In the genomic region with DNA sequence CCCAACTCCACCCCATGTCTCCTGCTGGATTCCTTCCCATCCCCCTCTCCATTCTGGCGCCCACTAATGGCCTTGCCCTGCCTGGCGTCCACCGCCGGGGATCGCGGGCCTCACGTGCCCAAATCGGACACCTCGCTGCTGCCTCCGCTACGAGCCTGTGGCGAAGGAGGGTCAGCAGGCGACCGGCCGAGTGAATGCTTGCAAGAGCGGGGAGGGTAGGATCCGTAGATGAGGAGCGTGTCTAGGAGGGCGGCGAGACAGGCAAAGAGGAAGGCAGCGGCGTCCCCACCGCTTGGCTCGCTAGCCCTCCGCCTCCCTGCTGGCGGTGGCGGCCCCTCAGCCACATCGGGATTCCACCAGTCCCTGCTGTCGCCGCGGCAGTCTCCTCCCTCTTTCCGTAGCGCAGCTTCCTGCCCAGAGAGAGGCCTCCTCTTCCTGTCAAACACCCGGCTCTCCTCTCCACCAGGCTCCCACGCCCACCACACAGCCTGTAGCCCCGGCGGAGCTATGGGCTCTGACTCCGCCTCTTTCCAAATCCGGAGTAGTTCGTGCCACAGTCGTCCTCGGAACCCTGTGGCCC, we compare ENCODE assay signal across 1 cellular context.
TF ChIP-seq lines count a peak whose summit lies in the region.

A gene (minus strand): TSS at position 387 of the 580 bp plus-strand sequence.

TF ChIP-seq in K562, 482 proteins besides CTCF, POLR2A, EP300 and RAD21 (continued from another document and continues in another):
- TF ChIP-seq, protein P1, sequence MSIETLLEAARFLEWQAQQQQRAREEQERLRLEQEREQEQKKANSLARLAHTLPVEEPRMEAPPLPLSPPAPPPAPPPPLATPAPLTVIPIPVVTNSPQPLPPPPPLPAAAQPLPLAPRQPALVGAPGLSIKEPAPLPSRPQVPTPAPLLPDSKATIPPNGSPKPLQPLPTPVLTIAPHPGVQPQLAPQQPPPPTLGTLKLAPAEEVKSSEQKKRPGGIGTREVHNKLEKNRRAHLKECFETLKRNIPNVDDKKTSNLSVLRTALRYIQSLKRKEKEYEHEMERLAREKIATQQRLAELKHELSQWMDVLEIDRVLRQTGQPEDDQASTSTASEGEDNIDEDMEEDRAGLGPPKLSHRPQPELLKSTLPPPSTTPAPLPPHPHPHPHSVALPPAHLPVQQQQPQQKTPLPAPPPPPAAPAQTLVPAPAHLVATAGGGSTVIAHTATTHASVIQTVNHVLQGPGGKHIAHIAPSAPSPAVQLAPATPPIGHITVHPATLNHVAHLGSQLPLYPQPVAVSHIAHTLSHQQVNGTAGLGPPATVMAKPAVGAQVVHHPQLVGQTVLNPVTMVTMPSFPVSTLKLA (conservative IDR thresholded peaks at IDR 0.05), result peak in 1 of 2 experiments; percentile 49; a peak in 3 of 4 replicates
- TF ChIP-seq HDAC6 (IDR thresholded peaks at IDR 0.05; ENCODE audit: low read depth, low read length), result no peak
- TF ChIP-seq, protein P2, sequence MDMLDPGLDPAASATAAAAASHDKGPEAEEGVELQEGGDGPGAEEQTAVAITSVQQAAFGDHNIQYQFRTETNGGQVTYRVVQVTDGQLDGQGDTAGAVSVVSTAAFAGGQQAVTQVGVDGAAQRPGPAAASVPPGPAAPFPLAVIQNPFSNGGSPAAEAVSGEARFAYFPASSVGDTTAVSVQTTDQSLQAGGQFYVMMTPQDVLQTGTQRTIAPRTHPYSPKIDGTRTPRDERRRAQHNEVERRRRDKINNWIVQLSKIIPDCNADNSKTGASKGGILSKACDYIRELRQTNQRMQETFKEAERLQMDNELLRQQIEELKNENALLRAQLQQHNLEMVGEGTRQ (CRISPR knock-in tag; IDR thresholded peaks at IDR 0.05), result peak; percentile 42
- no peak for TF ChIP-seq NBN (IDR thresholded peaks at IDR 0.05; ENCODE audit: low read depth)
- TF ChIP-seq, protein P3, sequence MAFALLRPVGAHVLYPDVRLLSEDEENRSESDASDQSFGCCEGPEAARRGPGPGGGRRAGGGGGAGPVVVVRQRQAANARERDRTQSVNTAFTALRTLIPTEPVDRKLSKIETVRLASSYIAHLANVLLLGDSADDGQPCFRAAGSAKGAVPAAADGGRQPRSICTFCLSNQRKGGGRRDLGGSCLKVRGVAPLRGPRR (CRISPR knock-in tag; IDR thresholded peaks at IDR 0.05), result no peak
- TF ChIP-seq STAT5B (CRISPR knock-in tag; IDR thresholded peaks at IDR 0.05), result no peak
- TF ChIP-seq RBFOX2 (IDR thresholded peaks at IDR 0.05; ENCODE audit: low read depth, low read length), result peak; percentile 80
- TF ChIP-seq, protein P4, sequence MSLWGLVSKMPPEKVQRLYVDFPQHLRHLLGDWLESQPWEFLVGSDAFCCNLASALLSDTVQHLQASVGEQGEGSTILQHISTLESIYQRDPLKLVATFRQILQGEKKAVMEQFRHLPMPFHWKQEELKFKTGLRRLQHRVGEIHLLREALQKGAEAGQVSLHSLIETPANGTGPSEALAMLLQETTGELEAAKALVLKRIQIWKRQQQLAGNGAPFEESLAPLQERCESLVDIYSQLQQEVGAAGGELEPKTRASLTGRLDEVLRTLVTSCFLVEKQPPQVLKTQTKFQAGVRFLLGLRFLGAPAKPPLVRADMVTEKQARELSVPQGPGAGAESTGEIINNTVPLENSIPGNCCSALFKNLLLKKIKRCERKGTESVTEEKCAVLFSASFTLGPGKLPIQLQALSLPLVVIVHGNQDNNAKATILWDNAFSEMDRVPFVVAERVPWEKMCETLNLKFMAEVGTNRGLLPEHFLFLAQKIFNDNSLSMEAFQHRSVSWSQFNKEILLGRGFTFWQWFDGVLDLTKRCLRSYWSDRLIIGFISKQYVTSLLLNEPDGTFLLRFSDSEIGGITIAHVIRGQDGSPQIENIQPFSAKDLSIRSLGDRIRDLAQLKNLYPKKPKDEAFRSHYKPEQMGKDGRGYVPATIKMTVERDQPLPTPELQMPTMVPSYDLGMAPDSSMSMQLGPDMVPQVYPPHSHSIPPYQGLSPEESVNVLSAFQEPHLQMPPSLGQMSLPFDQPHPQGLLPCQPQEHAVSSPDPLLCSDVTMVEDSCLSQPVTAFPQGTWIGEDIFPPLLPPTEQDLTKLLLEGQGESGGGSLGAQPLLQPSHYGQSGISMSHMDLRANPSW (CRISPR knock-in tag; IDR thresholded peaks at IDR 0.05), result no peak
- 0 out of 2 replicates have a peak, but pooled peaks have one; percentile 14 for TF ChIP-seq CREB1 (IDR thresholded peaks at IDR 0.05)
- no peak for TF ChIP-seq CREB1 (CRISPR knock-in tag; IDR thresholded peaks at IDR 0.05)
- TF ChIP-seq HDAC1 (IDR thresholded peaks at IDR 0.05), result peak in 1 of 2 experiments; percentile 50; a peak in 1 of 4 replicates
- TF ChIP-seq, protein P5, sequence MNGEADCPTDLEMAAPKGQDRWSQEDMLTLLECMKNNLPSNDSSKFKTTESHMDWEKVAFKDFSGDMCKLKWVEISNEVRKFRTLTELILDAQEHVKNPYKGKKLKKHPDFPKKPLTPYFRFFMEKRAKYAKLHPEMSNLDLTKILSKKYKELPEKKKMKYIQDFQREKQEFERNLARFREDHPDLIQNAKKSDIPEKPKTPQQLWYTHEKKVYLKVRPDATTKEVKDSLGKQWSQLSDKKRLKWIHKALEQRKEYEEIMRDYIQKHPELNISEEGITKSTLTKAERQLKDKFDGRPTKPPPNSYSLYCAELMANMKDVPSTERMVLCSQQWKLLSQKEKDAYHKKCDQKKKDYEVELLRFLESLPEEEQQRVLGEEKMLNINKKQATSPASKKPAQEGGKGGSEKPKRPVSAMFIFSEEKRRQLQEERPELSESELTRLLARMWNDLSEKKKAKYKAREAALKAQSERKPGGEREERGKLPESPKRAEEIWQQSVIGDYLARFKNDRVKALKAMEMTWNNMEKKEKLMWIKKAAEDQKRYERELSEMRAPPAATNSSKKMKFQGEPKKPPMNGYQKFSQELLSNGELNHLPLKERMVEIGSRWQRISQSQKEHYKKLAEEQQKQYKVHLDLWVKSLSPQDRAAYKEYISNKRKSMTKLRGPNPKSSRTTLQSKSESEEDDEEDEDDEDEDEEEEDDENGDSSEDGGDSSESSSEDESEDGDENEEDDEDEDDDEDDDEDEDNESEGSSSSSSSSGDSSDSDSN (IDR thresholded peaks at IDR 0.05; ENCODE audit: borderline replicate concordance in 1 of 2, low read depth in 2 of 2, low read length in 2 of 2), result no peak
- TF ChIP-seq TAF1 (IDR thresholded peaks at IDR 0.05; ENCODE audit: control insufficient read depth, extremely low read depth, insufficient read depth, low read length, severe bottlenecking), result peak; percentile 43
- TF ChIP-seq NRF1 (conservative IDR thresholded peaks at IDR 0.05 in 1 of 2, IDR thresholded peaks at IDR 0.05 in 1 of 2), result peak; percentile 48 to 60; a peak in 3 of 4 replicates
- TF ChIP-seq BHLHE40 (IDR thresholded peaks at IDR 0.05; ENCODE audit: low read length), result peak; percentile 83
- TF ChIP-seq GATAD2A (IDR thresholded peaks at IDR 0.05), result no peak
- TF ChIP-seq RNF2 (IDR thresholded peaks at IDR 0.05), result peak; percentile 31; the same call in 1 of the 2 replicates
- peak; percentile 77 for TF ChIP-seq SUPT5H (IDR thresholded peaks at IDR 0.05)
- TF ChIP-seq POLR2AphosphoS5 (IDR thresholded peaks at IDR 0.05; ENCODE audit: control insufficient read depth, insufficient read depth, low read depth, low read length), result 0 out of 2 replicates have a peak, but pooled peaks have one; percentile 20
- no peak for TF ChIP-seq ZNF23 (CRISPR knock-in tag; IDR thresholded peaks at IDR 0.05)
- peak; percentile 69; the same call in 1 of the 2 replicates for TF ChIP-seq L3MBTL2 (IDR thresholded peaks at IDR 0.05)
- TF ChIP-seq, protein P6, sequence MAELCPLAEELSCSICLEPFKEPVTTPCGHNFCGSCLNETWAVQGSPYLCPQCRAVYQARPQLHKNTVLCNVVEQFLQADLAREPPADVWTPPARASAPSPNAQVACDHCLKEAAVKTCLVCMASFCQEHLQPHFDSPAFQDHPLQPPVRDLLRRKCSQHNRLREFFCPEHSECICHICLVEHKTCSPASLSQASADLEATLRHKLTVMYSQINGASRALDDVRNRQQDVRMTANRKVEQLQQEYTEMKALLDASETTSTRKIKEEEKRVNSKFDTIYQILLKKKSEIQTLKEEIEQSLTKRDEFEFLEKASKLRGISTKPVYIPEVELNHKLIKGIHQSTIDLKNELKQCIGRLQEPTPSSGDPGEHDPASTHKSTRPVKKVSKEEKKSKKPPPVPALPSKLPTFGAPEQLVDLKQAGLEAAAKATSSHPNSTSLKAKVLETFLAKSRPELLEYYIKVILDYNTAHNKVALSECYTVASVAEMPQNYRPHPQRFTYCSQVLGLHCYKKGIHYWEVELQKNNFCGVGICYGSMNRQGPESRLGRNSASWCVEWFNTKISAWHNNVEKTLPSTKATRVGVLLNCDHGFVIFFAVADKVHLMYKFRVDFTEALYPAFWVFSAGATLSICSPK (IDR thresholded peaks at IDR 0.05; ENCODE audit: borderline replicate concordance), result no peak
- no peak for TF ChIP-seq MAZ (CRISPR knock-in tag; conservative IDR thresholded peaks at IDR 0.05 in 1 of 2, IDR thresholded peaks at IDR 0.05 in 1 of 2)
- TF ChIP-seq, protein P7, sequence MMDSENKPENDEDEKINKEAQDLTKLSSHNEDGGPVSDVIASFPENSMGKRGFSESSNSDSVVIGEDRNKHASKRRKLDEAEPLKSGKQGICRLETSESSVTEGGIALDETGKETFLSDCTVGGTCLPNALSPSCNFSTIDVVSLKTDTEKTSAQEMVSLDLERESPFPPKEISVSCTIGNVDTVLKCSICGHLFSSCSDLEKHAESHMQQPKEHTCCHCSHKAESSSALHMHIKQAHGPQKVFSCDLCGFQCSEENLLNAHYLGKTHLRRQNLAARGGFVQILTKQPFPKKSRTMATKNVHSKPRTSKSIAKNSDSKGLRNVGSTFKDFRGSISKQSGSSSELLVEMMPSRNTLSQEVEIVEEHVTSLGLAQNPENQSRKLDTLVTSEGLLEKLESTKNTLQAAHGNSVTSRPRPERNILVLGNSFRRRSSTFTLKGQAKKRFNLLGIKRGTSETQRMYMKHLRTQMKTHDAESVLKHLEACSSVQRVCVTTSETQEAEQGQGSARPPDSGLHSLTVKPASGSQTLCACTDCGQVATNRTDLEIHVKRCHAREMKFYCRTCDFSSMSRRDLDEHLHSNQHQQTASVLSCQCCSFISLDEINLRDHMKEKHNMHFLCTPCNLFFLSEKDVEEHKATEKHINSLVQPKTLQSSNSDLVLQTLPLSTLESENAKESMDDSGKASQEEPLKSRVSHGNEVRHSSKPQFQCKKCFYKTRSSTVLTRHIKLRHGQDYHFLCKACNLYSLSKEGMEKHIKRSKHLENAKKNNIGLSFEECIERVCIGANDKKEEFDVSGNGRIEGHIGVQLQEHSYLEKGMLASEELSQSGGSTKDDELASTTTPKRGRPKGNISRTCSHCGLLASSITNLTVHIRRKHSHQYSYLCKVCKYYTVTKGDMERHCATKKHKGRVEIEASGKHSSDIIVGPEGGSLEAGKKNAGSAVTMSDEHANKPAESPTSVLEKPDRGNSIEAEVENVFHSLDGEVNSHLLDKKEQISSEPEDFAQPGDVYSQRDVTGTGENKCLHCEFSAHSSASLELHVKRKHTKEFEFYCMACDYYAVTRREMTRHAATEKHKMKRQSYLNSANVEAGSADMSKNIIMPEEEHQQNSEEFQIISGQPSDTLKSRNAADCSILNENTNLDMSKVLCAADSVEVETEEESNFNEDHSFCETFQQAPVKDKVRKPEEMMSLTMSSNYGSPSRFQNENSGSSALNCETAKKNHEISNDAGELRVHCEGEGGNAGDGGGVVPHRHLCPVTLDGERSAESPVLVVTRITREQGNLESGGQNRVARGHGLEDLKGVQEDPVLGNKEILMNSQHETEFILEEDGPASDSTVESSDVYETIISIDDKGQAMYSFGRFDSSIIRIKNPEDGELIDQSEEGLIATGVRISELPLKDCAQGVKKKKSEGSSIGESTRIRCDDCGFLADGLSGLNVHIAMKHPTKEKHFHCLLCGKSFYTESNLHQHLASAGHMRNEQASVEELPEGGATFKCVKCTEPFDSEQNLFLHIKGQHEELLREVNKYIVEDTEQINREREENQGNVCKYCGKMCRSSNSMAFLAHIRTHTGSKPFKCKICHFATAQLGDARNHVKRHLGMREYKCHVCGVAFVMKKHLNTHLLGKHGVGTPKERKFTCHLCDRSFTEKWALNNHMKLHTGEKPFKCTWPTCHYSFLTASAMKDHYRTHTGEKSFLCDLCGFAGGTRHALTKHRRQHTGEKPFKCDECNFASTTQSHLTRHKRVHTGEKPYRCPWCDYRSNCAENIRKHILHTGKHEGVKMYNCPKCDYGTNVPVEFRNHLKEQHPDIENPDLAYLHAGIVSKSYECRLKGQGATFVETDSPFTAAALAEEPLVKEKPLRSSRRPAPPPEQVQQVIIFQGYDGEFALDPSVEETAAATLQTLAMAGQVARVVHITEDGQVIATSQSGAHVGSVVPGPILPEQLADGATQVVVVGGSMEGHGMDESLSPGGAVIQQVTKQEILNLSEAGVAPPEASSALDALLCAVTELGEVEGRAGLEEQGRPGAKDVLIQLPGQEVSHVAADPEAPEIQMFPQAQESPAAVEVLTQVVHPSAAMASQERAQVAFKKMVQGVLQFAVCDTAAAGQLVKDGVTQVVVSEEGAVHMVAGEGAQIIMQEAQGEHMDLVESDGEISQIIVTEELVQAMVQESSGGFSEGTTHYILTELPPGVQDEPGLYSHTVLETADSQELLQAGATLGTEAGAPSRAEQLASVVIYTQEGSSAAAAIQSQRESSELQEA (IDR thresholded peaks at IDR 0.05; ENCODE audit: low read depth), result peak; percentile 79
